Comparison of ENCODE assay signal across 8 cellular contexts in genomic region chr9:9790216-9790872, GRCh38.
DNase-seq lines count a peak whose midpoint lies in the region; ATAC-seq, FAIRE-seq and TF ChIP-seq lines count a peak whose summit lies in the region.

No MANE protein-coding gene starts in this region.

- no peaks in the 10 kb centered on the region for H3K27me3 Mint-ChIP-seq in neural crest cell (ENCODE audit: low read depth)

- no peaks in the 10 kb centered on the region for H3K4me1 Mint-ChIP-seq in neural crest cell

- peak; percentile 76 for FAIRE-seq in endometrium (lab: Jason Lieb, UNC)

- DNase-seq in DMS79 (lab: John Stamatoyannopoulos, UW), result peak; percentile 24
- peak; percentile 91 for DNase-seq in NCI-H748 (lab: John Stamatoyannopoulos, UW; ENCODE audit: unreplicated experiment)
- peak; percentile 43 for DNase-seq in neural crest cell (ENCODE audit: low read depth, low spot score)
- no peak for DNase-seq in effector CD4-positive, alpha-beta T cell
- DNase-seq in stimulated activated naive CD4-positive, alpha-beta T cell treated with Interleukin-2 at 50 U/mL for 16 hours (lab: John Stamatoyannopoulos, UW), result no peak

- no peaks in the 10 kb centered on the region for H3K9me3 Mint-ChIP-seq in neural crest cell

- H3K27ac Mint-ChIP-seq in neural crest cell (ENCODE audit: unreplicated experiment), result no peak overlapping the region

- peak; percentile 89 for TF ChIP-seq CTCF in neural crest cell (conservative IDR thresholded peaks at IDR 0.05)

- H3K36me3 Mint-ChIP-seq in neural crest cell (ENCODE audit: low read depth), result no peaks in the 10 kb centered on the region

- ATAC-seq in GM19328 (IDR thresholded peaks at IDR 0.05; ENCODE audit: unreplicated experiment) (peak; percentile 57), HG03442 (IDR thresholded peaks at IDR 0.05; ENCODE audit: unreplicated experiment) (peak; percentile 78)

- H3K4me3 Mint-ChIP-seq in neural crest cell, result no peak overlapping the region

Comparison
In these comparisons a context has a peak if more than half of its experiments do, and no peak if none do; other contexts are left out.
1. DNase-seq: peak in DMS79 (single experiment), NCI-H748 (single experiment) and neural crest cell (single experiment); none in effector CD4-positive, alpha-beta T cell (single experiment) and stimulated activated naive CD4-positive, alpha-beta T cell treated with Interleukin-2 at 50 U/mL for 16 hours (single experiment).